In genomic region chr16:527015-527903, GRCh38 we compare ENCODE assay signal across 1 cellular context.
TF ChIP-seq lines count a peak whose summit lies in the region.

Gene CAPN15, plus strand, starts transcription at chr16:527712. Its CDS starts 19,127 bp downstream, at chr16:546839.

TF ChIP-seq in K562, 482 proteins besides CTCF, POLR2A, EP300 and RAD21 (continued from another document):
- TF ChIP-seq NKRF (IDR thresholded peaks at IDR 0.05; ENCODE audit: borderline replicate concordance) (0 out of 2 replicates have a peak, but pooled peaks have one; percentile 39), ZBTB17 (CRISPR knock-in tag; IDR thresholded peaks at IDR 0.05) (peak; percentile 85), FOXP1 (CRISPR knock-in tag; IDR thresholded peaks at IDR 0.05) (peak; percentile 60; the same call in 1 of the 2 replicates), RNF219 (CRISPR knock-in tag; IDR thresholded peaks at IDR 0.05) (no peak), KDM5B (IDR thresholded peaks at IDR 0.05; ENCODE audit: insufficient replicate concordance, low read depth, low read length) (no peak), TAF1 (IDR thresholded peaks at IDR 0.05; ENCODE audit: control insufficient read depth, extremely low read depth, insufficient read depth, low read length, severe bottlenecking) (peak; percentile 20), CREB1 (IDR thresholded peaks at IDR 0.05) (peak; percentile 84), CREB1 (CRISPR knock-in tag; IDR thresholded peaks at IDR 0.05) (peak; percentile 62), CHD1 (IDR thresholded peaks at IDR 0.05; ENCODE audit: low read length) (peak; percentile 64), ZNF766 (CRISPR knock-in tag; conservative IDR thresholded peaks at IDR 0.05) (peak; percentile 94), RBM22 (IDR thresholded peaks at IDR 0.05; ENCODE audit: low read depth, low read length, poor library complexity, severe bottlenecking) (peak; percentile 28), SMAD3 (CRISPR knock-in tag; conservative IDR thresholded peaks at IDR 0.05) (peak; percentile 83; the same call in 1 of the 2 replicates), ZNF583 (CRISPR knock-in tag; IDR thresholded peaks at IDR 0.05) (0 out of 2 replicates have a peak, but pooled peaks have one; percentile 81), GTF2E2 (tag; IDR thresholded peaks at IDR 0.05) (peak; percentile 73; the same call in 1 of the 2 replicates), GABPA (tag; conservative IDR thresholded peaks at IDR 0.05; ENCODE audit: low read depth) (peak; percentile 95), PHB2 (IDR thresholded peaks at IDR 0.05; ENCODE audit: low read depth) (no peak), ZFP36 (IDR thresholded peaks at IDR 0.05; ENCODE audit: low read depth, low read length, partially characterized antibody) (no peak), ZNF311 (CRISPR knock-in tag; IDR thresholded peaks at IDR 0.05) (peak; percentile 83; the same call in 1 of the 2 replicates), MAX (CRISPR knock-in tag; IDR thresholded peaks at IDR 0.05) (peak; percentile 44; the same call in 1 of the 2 replicates), PHF8 (IDR thresholded peaks at IDR 0.05; ENCODE audit: borderline replicate concordance, low read length) (peak; percentile 80; the same call in 1 of the 2 replicates), RNF2 (IDR thresholded peaks at IDR 0.05) (peak; percentile 33), ZNF76 (CRISPR knock-in tag; IDR thresholded peaks at IDR 0.05; ENCODE audit: borderline replicate concordance) (peak; percentile 95; the same call in 1 of the 2 replicates), ZNF77 (CRISPR knock-in tag; IDR thresholded peaks at IDR 0.05) (no peak), ZNF12 (CRISPR knock-in tag; IDR thresholded peaks at IDR 0.05) (peak; percentile 26; the same call in 1 of the 2 replicates), HMGN3 (IDR thresholded peaks at IDR 0.05; ENCODE audit: borderline replicate concordance, extremely low read depth, insufficient read length, low read depth, low read length) (peak; percentile 78), REST (CRISPR knock-in tag; IDR thresholded peaks at IDR 0.05; ENCODE audit: low read depth) (no peak), VEZF1 (CRISPR knock-in tag; IDR thresholded peaks at IDR 0.05) (peak; percentile 83), ZNF121 (CRISPR knock-in tag; conservative IDR thresholded peaks at IDR 0.05) (no peak), ERF (CRISPR knock-in tag; IDR thresholded peaks at IDR 0.05) (0 out of 2 replicates have a peak, but pooled peaks have one; percentile 62), ELF1 (tag; IDR thresholded peaks at IDR 0.05) (peak; percentile 94), E4F1 (CRISPR knock-in tag; IDR thresholded peaks at IDR 0.05; ENCODE audit: borderline replicate concordance) (no peak), ESRRA (IDR thresholded peaks at IDR 0.05; ENCODE audit: borderline replicate concordance, low read depth) (peak; percentile 31; the same call in 1 of the 2 replicates), MBD2 (IDR thresholded peaks at IDR 0.05; ENCODE audit: borderline replicate concordance, low read depth) (peak; percentile 82), ELK3 (CRISPR knock-in tag; IDR thresholded peaks at IDR 0.05) (no peak)
